In genomic region chr16:84741351-84741791, GRCh38 we compare ENCODE assay signal across 8 cellular contexts. TPM values are rescaled to one million over a fixed set of nuclear protein-coding genes. Genes with fewer than 3 reads are reported as not detected.
DNase-seq lines count a peak whose midpoint lies in the region; ATAC-seq and TF ChIP-seq lines count a peak whose summit lies in the region.

No MANE protein-coding gene starts in this region.

- H3K27me3 ChIP-seq in layer of hippocampus (ENCODE audit: control insufficient read depth, insufficient read depth, low read length) (no peaks in the 10 kb centered on the region), hepatocyte (no peaks in the 10 kb centered on the region)

- peaks cover 13% of the 10 kb centered on the region for H3K4me1 ChIP-seq in hepatocyte (ENCODE audit: insufficient read depth)

- H3K4me3 Mint-ChIP-seq in activated CD8-positive, alpha-beta T cell treated with anti-CD3 and anti-CD28 coated beads, Interleukin-2, amount 10 ng/mL, durations not matched to agents 7 days and 5 days: no peak overlapping the region

- H3K27ac ChIP-seq in layer of hippocampus (ENCODE audit: low read depth, low read length): peak overlapping the region; percentile 68
- no peak overlapping the region for H3K27ac ChIP-seq in hepatocyte

- peaks cover 88% of the 10 kb centered on the region for H3K79me2 ChIP-seq in hepatocyte

- H3K27me3 Mint-ChIP-seq in activated CD8-positive, alpha-beta T cell treated with anti-CD3 and anti-CD28 coated beads, Interleukin-2, amount 10 ng/mL, durations not matched to agents 7 days and 5 days (ENCODE audit: low read depth): no peaks in the 10 kb centered on the region

- H3K36me3 ChIP-seq in hepatocyte (replicated peaks; ENCODE audit: insufficient read depth, low read depth): no peaks in the 10 kb centered on the region

- CTCF ChIA-PET in activated CD8-positive, alpha-beta T cell treated with anti-CD3 and anti-CD28 coated beads, Interleukin-2, amount 10 ng/mL, durations not matched to agents 7 days and 5 days (lab: Charles Lee): interaction anchor here (0.7 to 11.6 kb wide), 7 partner anchors 12 to 841 kb away, joined by 3 to 226 read pairs (median 55); no protein-coding TSS in a partner anchor

- H3K9me3 ChIP-seq in hepatocyte (ENCODE audit: low read depth): no peaks in the 10 kb centered on the region

- no peak for TF ChIP-seq CTCF in GM10266 (IDR thresholded peaks at IDR 0.05; ENCODE audit: control insufficient read depth, insufficient read depth, low read depth, missing control alignments)
- TF ChIP-seq CTCF in hepatocyte (IDR thresholded peaks at IDR 0.05; ENCODE audit: poor library complexity): no peak

- no peak overlapping the region for H2AFZ ChIP-seq in hepatocyte

- no peak overlapping the region for H3K4me2 ChIP-seq in hepatocyte

- POLR2A ChIA-PET in activated CD8-positive, alpha-beta T cell treated with anti-CD3 and anti-CD28 coated beads, Interleukin-2, amount 10 ng/mL, durations not matched to agents 7 days and 5 days (lab: Charles Lee): no interaction called here

- DNase-seq in stimulated activated CD4-positive, alpha-beta T cell treated with anti-CD3 and anti-CD28 coated beads, Interleukin-4, amount 100 ng/mL, for 24 hours: peak; percentile 16
- DNase-seq in stimulated activated CD4-positive, alpha-beta T cell treated with anti-CD3 and anti-CD28 coated beads, Interleukin-12 subunit alpha, Interleukin-12 subunit beta, amount 100 ng/mL, for 4 hours: no peak
- DNase-seq in activated CD8-positive, alpha-beta T cell treated with anti-CD3 and anti-CD28 coated beads, Interleukin-2, amount 10 ng/mL, durations not matched to agents 7 days and 5 days: no peak
- DNase-seq in HuH-7.5 (ENCODE audit: low spot score): no peak
- no peak for DNase-seq in GM10266 (ENCODE audit: extremely low spot score)
- DNase-seq in ureter (ENCODE audit: low spot score): no peak
- no peak for DNase-seq in hepatocyte (ENCODE audit: low spot score)

- peaks cover 38% of the 10 kb centered on the region for H3K36me3 Mint-ChIP-seq in activated CD8-positive, alpha-beta T cell treated with anti-CD3 and anti-CD28 coated beads, Interleukin-2, amount 10 ng/mL, durations not matched to agents 7 days and 5 days (ENCODE audit: low read depth)

- no peaks in the 10 kb centered on the region for H3K9me2 ChIP-seq in hepatocyte (replicated peaks; ENCODE audit: insufficient read depth)

- 32% methylated on average over 2 of the region's 2 CpGs for WGBS in hepatocyte (ENCODE audit: low lambda C conversion rate, missing lambda C conversion rate)

- H3K9me3 Mint-ChIP-seq in activated CD8-positive, alpha-beta T cell treated with anti-CD3 and anti-CD28 coated beads, Interleukin-2, amount 10 ng/mL, durations not matched to agents 7 days and 5 days (ENCODE audit: insufficient read depth): no peaks in the 10 kb centered on the region

- peak overlapping the region; percentile 25 for H3K27ac Mint-ChIP-seq in activated CD8-positive, alpha-beta T cell treated with anti-CD3 and anti-CD28 coated beads, Interleukin-2, amount 10 ng/mL, durations not matched to agents 7 days and 5 days

- peaks cover 47% of the 10 kb centered on the region for H3K4me1 Mint-ChIP-seq in activated CD8-positive, alpha-beta T cell treated with anti-CD3 and anti-CD28 coated beads, Interleukin-2, amount 10 ng/mL, durations not matched to agents 7 days and 5 days (ENCODE audit: low read depth)

- no peak for ATAC-seq in activated CD8-positive, alpha-beta T cell treated with anti-CD3 and anti-CD28 coated beads, Interleukin-2, amount 10 ng/mL, durations not matched to agents 7 days and 5 days

- no peak overlapping the region for H3K4me3 ChIP-seq in hepatocyte

- H4K20me1 ChIP-seq in hepatocyte (ENCODE audit: insufficient read depth, poor library complexity, severe bottlenecking): peaks cover 14% of the 10 kb centered on the region

RNA-seq across cellular contexts. Expression of gene USP10, which starts 41.6 kb away (rescaled TPM):
- 10 to 100 TPM; 82.9 to 88.3 TPM for total RNA-seq in activated CD8-positive, alpha-beta T cell treated with anti-CD3 and anti-CD28 coated beads, Interleukin-2, amount 10 ng/mL, durations not matched to agents 7 days and 5 days
- total RNA-seq in ureter: 103 TPM
- 50.3 and 53.1 TPM in 2 replicates for total RNA-seq in hepatocyte
- 54.8 and 62.4 TPM in 2 replicates for polyA plus RNA-seq in hepatocyte
